Comparison of ENCODE assay signal across 19 cellular contexts in genomic region chr16:89737341-89738071, GRCh38. TPM values are rescaled to one million over a fixed set of nuclear protein-coding genes. Genes with fewer than 3 reads are reported as not detected.
A peak's percentile ranks its signal among the peaks of the same experiment; 100 is the strongest.
DNase-seq lines count a peak whose midpoint lies in the region; ATAC-seq lines count a peak whose summit lies in the region.
"Had no signal": no experiment of that assay in that cellular context is flagged by ENCODE, and none has a peak within 500 bp of the region (broad histone marks: within the 10 kb centered on the region; RNA-seq: fewer than 3 reads in every experiment).

No MANE protein-coding gene starts in this region.

- H3K36me3 ChIP-seq in MG63: peaks cover 19% of the 10 kb centered on the region

- intact Hi-C loops in left cardiac atrium (cut with DNase I): no loop called here

- H3K27me3 ChIP-seq in MG63: no peaks in the 10 kb centered on the region
- H3K27me3 ChIP-seq: dorsolateral prefrontal cortex, foreskin keratinocyte, right lobe of liver had no signal

- peaks cover 23% of the 10 kb centered on the region for H3K4me1 Mint-ChIP-seq in activated naive CD8-positive, alpha-beta T cell treated with anti-CD3 and anti-CD28 coated beads for 36 hours

- no peaks in the 10 kb centered on the region for H3K27me3 Mint-ChIP-seq in activated naive CD8-positive, alpha-beta T cell treated with anti-CD3 and anti-CD28 coated beads for 36 hours
- H3K27me3 Mint-ChIP-seq: activated B cell treated with CpG ODN at 0.5 μM for 24 hours, type B pancreatic cell had no signal

- no peak for DNase-seq in activated CD4-positive, CD25-positive, alpha-beta regulatory T cell (lab: John Stamatoyannopoulos, UW)
- DNase-seq in activated CD4-positive, alpha-beta T cell treated with anti-CD3 and anti-CD28 coated beads for 48 hours: peak; percentile 59
- DNase-seq in activated naive CD8-positive, alpha-beta T cell treated with anti-CD3 and anti-CD28 coated beads for 36 hours: peak; percentile 55
- peak; percentile 46 to 50 for DNase-seq in stimulated activated CD4-positive, alpha-beta T cell treated with anti-CD3 and anti-CD28 coated beads, Interleukin-2, amount 100 ng/mL, for 24 hours
- DNase-seq in MG63 (no peak), mesenteric fat pad (ENCODE audit: low spot score) (no peak), left cardiac atrium (no peak)
- DNase-seq: 8988T, activated B cell treated with CpG ODN at 0.5 μM for 24 hours, anterior cingulate cortex, dorsolateral prefrontal cortex, foreskin keratinocyte, NCI-H1436 treated with DMSO at 0.1 percent for 48 hours, NCI-H774, right lobe of liver, SHP77 treated with DMSO at 0.1 percent for 48 hours had no signal

- peaks cover 53% of the 10 kb centered on the region for H3K36me3 Mint-ChIP-seq in activated naive CD8-positive, alpha-beta T cell treated with anti-CD3 and anti-CD28 coated beads for 36 hours

- peak overlapping the region; percentile 22 for H3K4me3 Mint-ChIP-seq in activated naive CD8-positive, alpha-beta T cell treated with anti-CD3 and anti-CD28 coated beads for 36 hours
- H3K4me3 Mint-ChIP-seq: activated B cell treated with CpG ODN at 0.5 μM for 24 hours, type B pancreatic cell had no signal

- H3K9me3 Mint-ChIP-seq in activated naive CD8-positive, alpha-beta T cell treated with anti-CD3 and anti-CD28 coated beads for 36 hours: no peaks in the 10 kb centered on the region
- H3K9me3 Mint-ChIP-seq: activated B cell treated with CpG ODN at 0.5 μM for 24 hours, type B pancreatic cell had no signal

- peak; percentile 20 to 58 for ATAC-seq in activated CD4-positive, CD25-positive, alpha-beta regulatory T cell treated with anti-CD3 and anti-CD28 coated beads, Interleukin-2, amount 50 U/mL, for 24 hours
- ATAC-seq in left cardiac atrium: no peak
- ATAC-seq: foreskin keratinocyte had no signal

- peak overlapping the region; percentile 68 for H3K27ac Mint-ChIP-seq in activated naive CD8-positive, alpha-beta T cell treated with anti-CD3 and anti-CD28 coated beads for 36 hours
- H3K27ac Mint-ChIP-seq: activated B cell treated with CpG ODN at 0.5 μM for 24 hours, type B pancreatic cell had no signal

- H3K4me3 ChIP-seq in MG63: no peak overlapping the region
- H3K4me3 ChIP-seq: dorsolateral prefrontal cortex, HAP-1, right lobe of liver had no signal

- H3K9me3 ChIP-seq in MG63: no peaks in the 10 kb centered on the region
- H3K9me3 ChIP-seq: HAP-1, right lobe of liver had no signal

RNA-seq across cellular contexts. Expression of gene ZNF276, which starts 16.2 kb away (rescaled TPM):
- total RNA-seq in activated naive CD8-positive, alpha-beta T cell treated with anti-CD3 and anti-CD28 coated beads for 36 hours: 10 to 100 TPM; 24.7 to 24.9 TPM
- total RNA-seq in MG63 (2014; rRNA removed; shearing (Covaris generic); ENCODE audit: low replicate concordance): 4.5 and 4.9 TPM in 2 replicates
- total RNA-seq in mesenteric fat pad (26.0 TPM), left cardiac atrium (10 to 100 TPM; 11.9 to 18.2 TPM)

RNA-seq across cellular contexts. Expression of gene VPS9D1, which starts 16.8 kb away (rescaled TPM):
- 1 to 10 TPM; 1.6 TPM for total RNA-seq in activated naive CD8-positive, alpha-beta T cell treated with anti-CD3 and anti-CD28 coated beads for 36 hours
- total RNA-seq in MG63 (2014; rRNA removed; shearing (Covaris generic); ENCODE audit: low replicate concordance): 6.4 and 7.2 TPM in 2 replicates
- total RNA-seq in mesenteric fat pad: 17.9 TPM
- 10 to 100 TPM; 11.6 to 12.6 TPM for total RNA-seq in left cardiac atrium

RNA-seq across cellular contexts. Expression of gene SPATA2L, which starts 36.0 kb away (rescaled TPM):
- 1 to 10 TPM; 3.2 to 3.3 TPM for total RNA-seq in activated naive CD8-positive, alpha-beta T cell treated with anti-CD3 and anti-CD28 coated beads for 36 hours
- 12.6 and 18.4 TPM in 2 replicates for total RNA-seq in MG63 (2014; rRNA removed; shearing (Covaris generic); ENCODE audit: low replicate concordance)
- total RNA-seq in mesenteric fat pad (9.1 TPM), left cardiac atrium (1 to 10 TPM; 4.5 to 7.1 TPM)

RNA-seq across cellular contexts. Expression of gene CDK10, which starts 51.0 kb away (rescaled TPM):
- total RNA-seq in activated naive CD8-positive, alpha-beta T cell treated with anti-CD3 and anti-CD28 coated beads for 36 hours: 10 to 100 TPM; 72.9 to 77.0 TPM
- 11.9 and 40.4 TPM in 2 replicates for total RNA-seq in MG63 (2014; rRNA removed; shearing (Covaris generic); ENCODE audit: low replicate concordance)
- total RNA-seq in mesenteric fat pad (41.0 TPM), left cardiac atrium (10 to 100 TPM; 22.6 to 28.0 TPM)

Comparison
In these comparisons a context has a peak if more than half of its experiments do, and no peak if none do; other contexts are left out.
1. ATAC-seq: peak in activated CD4-positive, CD25-positive, alpha-beta regulatory T cell treated with anti-CD3 and anti-CD28 coated beads, Interleukin-2, amount 50 U/mL, for 24 hours (2 of 2); none in left cardiac atrium (0 of 2).
2. DNase-seq: peak in activated CD4-positive, alpha-beta T cell treated with anti-CD3 and anti-CD28 coated beads for 48 hours (single experiment), activated naive CD8-positive, alpha-beta T cell treated with anti-CD3 and anti-CD28 coated beads for 36 hours (single experiment) and stimulated activated CD4-positive, alpha-beta T cell treated with anti-CD3 and anti-CD28 coated beads, Interleukin-2, amount 100 ng/mL, for 24 hours (2 of 2); none in activated CD4-positive, CD25-positive, alpha-beta regulatory T cell (0 of 4), MG63 (single experiment), mesenteric fat pad (single experiment) and left cardiac atrium (single experiment).